28 cellular contexts compared by ENCODE assay signal in the genomic region with DNA sequence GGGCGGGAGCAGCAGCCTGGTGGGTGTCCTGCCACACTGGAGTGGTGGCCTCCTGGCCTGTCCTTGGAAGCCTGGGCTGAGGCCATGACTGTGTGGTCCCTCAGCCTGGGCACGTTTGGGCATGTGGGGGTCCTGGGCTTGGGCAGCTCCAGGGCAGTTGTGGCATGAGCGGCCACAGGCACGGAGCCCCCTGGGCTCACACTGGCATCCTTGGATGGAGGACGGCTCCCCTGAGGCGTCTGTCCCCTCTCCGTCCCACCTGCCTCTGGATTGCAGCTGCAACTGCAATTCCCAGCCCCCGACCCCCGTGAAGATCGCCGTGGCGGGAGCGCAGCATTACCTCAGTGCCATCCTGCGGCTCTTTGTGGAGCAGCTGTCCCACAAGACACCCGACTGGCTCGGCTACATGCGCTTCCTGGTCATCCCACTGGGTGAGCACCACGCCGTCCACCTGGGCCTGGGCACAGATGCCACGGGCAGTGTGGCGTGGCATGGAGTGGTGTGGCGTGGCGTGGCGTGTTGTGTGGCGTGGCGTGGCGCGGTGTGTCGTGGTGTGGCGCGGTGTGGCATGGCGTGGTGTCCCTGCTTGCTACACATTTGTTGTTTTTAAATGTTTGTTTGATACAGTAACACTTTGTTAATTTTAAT. TPM values are rescaled to one million over a fixed set of nuclear protein-coding genes. Genes with fewer than 3 reads are reported as not detected.
DNase-seq lines count a peak whose midpoint lies in the region; TF ChIP-seq lines count a peak whose summit lies in the region.
"Had no signal": no experiment of that assay in that cellular context is flagged by ENCODE, and none has a peak within 500 bp of the region (broad histone marks: within the 10 kb centered on the region; RNA-seq: fewer than 3 reads in every experiment).

No MANE protein-coding gene starts in this region.

- peaks cover 7% of the 10 kb centered on the region for H3K4me1 Mint-ChIP-seq in glutamatergic neuron (ENCODE audit: low read depth, unreplicated experiment)
- H3K4me1 Mint-ChIP-seq in neural progenitor cell, result no peaks in the 10 kb centered on the region
- H3K4me1 Mint-ChIP-seq: CD4-positive, alpha-beta memory T cell had no signal

- POLR2A ChIA-PET in HEK293 (lab: Yijun Ruan, JAX), result no interaction called here

- H3K4me3 ChIP-seq in BE2C (ENCODE audit: low read depth, low read length) (no peak overlapping the region), HEK293 (ENCODE audit: low read depth, low read length) (no peak overlapping the region), neural progenitor cell (no peak overlapping the region), WERI-Rb-1 (ENCODE audit: low read depth, low read length) (no peak overlapping the region)
- H3K4me3 ChIP-seq: A549 had no signal

- H3K9me3 ChIP-seq in BE2C (no peaks in the 10 kb centered on the region), HEK293 (ENCODE audit: control insufficient read depth, insufficient read depth, low read depth, low read length) (no peaks in the 10 kb centered on the region), neural progenitor cell (ENCODE audit: low read depth) (no peaks in the 10 kb centered on the region), WERI-Rb-1 (ENCODE audit: severe bottlenecking) (no peaks in the 10 kb centered on the region)
- H3K9me3 ChIP-seq: A549 had no signal

- TF ChIP-seq CTCF in BE2C (IDR thresholded peaks at IDR 0.05; ENCODE audit: low read depth, low read length), result no peak
- no peak for TF ChIP-seq CTCF in HEK293 (tag by site-specific recombination; IDR thresholded peaks at IDR 0.05)
- TF ChIP-seq CTCF in glutamatergic neuron (IDR thresholded peaks at IDR 0.05; ENCODE audit: partially characterized antibody, unreplicated experiment), result no peak
- TF ChIP-seq CTCF in neural progenitor cell (IDR thresholded peaks at IDR 0.05), result no peak
- TF ChIP-seq CTCF in WERI-Rb-1 (IDR thresholded peaks at IDR 0.05; ENCODE audit: low read depth, low read length), result no peak
- no peak for TF ChIP-seq CTCF in GM10266 (IDR thresholded peaks at IDR 0.05; ENCODE audit: control insufficient read depth, insufficient read depth, low read depth, missing control alignments)

- H3K36me3 ChIP-seq in BE2C (no peaks in the 10 kb centered on the region), HEK293 (ENCODE audit: control insufficient read depth in 2 of 2, insufficient read depth in 1 of 2, low read length in 2 of 2) (peaks cover 0 to 44% of the 10 kb centered on the region in 2 experiments; a peak in 1 of 3 replicates), neural progenitor cell (no peaks in the 10 kb centered on the region), WERI-Rb-1 (peaks cover 22% of the 10 kb centered on the region)

- H3K27ac ChIP-seq in HEK293 (ENCODE audit: extremely low read depth, low read depth, low read length), result no peak overlapping the region
- no peak overlapping the region for H3K27ac ChIP-seq in neural progenitor cell
- H3K27ac ChIP-seq in WERI-Rb-1, result no peak overlapping the region
- H3K27ac ChIP-seq: A549 had no signal

- H2AFZ ChIP-seq in neural progenitor cell (replicated peaks), result no peak overlapping the region

- H3K27me3 Mint-ChIP-seq in glutamatergic neuron (ENCODE audit: unreplicated experiment) (peaks cover 6% of the 10 kb centered on the region), neural progenitor cell (ENCODE audit: insufficient read depth, low read depth) (peaks cover 2% of the 10 kb centered on the region)
- H3K27me3 Mint-ChIP-seq: CD4-positive, alpha-beta memory T cell had no signal

- H3K4me3 Mint-ChIP-seq in glutamatergic neuron (ENCODE audit: unreplicated experiment) (no peak overlapping the region), neural progenitor cell (no peak overlapping the region)
- H3K4me3 Mint-ChIP-seq: CD4-positive, alpha-beta memory T cell had no signal

- H3K9ac ChIP-seq in neural progenitor cell, result no peak overlapping the region

- H3K4me1 ChIP-seq in BE2C, result no peaks in the 10 kb centered on the region
- no peaks in the 10 kb centered on the region for H3K4me1 ChIP-seq in HEK293 (ENCODE audit: control insufficient read depth, insufficient read depth, low read length)
- no peaks in the 10 kb centered on the region for H3K4me1 ChIP-seq in neural progenitor cell
- H3K4me1 ChIP-seq: A549 had no signal

- H4K20me1 ChIP-seq in neural progenitor cell (ENCODE audit: low read depth), result peaks cover 4% of the 10 kb centered on the region

- CTCF ChIA-PET in HEK293 (lab: Yijun Ruan, JAX), result interaction anchor here (1.4 kb wide), 1 partner anchor 28 kb away, joined by 5 read pairs; no protein-coding TSS in a partner anchor

- no peaks in the 10 kb centered on the region for H3K27me3 ChIP-seq in BE2C
- no peaks in the 10 kb centered on the region for H3K27me3 ChIP-seq in neural progenitor cell
- no peaks in the 10 kb centered on the region for H3K27me3 ChIP-seq in WERI-Rb-1 (ENCODE audit: insufficient read depth, low read depth, severe bottlenecking)

- H3K27ac Mint-ChIP-seq in glutamatergic neuron (ENCODE audit: unreplicated experiment), result peak overlapping the region; percentile 48
- peak overlapping the region; percentile 67 for H3K27ac Mint-ChIP-seq in neural progenitor cell
- H3K27ac Mint-ChIP-seq: CD4-positive, alpha-beta memory T cell had no signal

- H3F3A ChIP-seq in neural progenitor cell (ENCODE audit: low read depth), result no peaks in the 10 kb centered on the region

- H3K4me2 ChIP-seq in neural progenitor cell, result no peak overlapping the region
- H3K4me2 ChIP-seq: A549 had no signal

- H3K79me2 ChIP-seq in neural progenitor cell (ENCODE audit: low read depth), result no peaks in the 10 kb centered on the region

- H3K9me3 Mint-ChIP-seq in glutamatergic neuron (ENCODE audit: unreplicated experiment), result peaks cover 9% of the 10 kb centered on the region
- no peaks in the 10 kb centered on the region for H3K9me3 Mint-ChIP-seq in neural progenitor cell
- H3K9me3 Mint-ChIP-seq: CD4-positive, alpha-beta memory T cell had no signal

- no peaks in the 10 kb centered on the region for H3K36me3 Mint-ChIP-seq in glutamatergic neuron (ENCODE audit: unreplicated experiment)
- H3K36me3 Mint-ChIP-seq in neural progenitor cell, result peaks cover 3% of the 10 kb centered on the region

- DNase-seq in BE2C (peak; percentile 8), glutamatergic neuron (no peak), neural progenitor cell (ENCODE audit: low spot score) (no peak), WERI-Rb-1 (no peak), GM10266 (ENCODE audit: extremely low spot score) (no peak)
- no peak for DNase-seq in activated CD4-positive, alpha-beta T cell treated with anti-CD3 and anti-CD28 coated beads for 48 hours
- DNase-seq: AML-193; C1 segment of cervical spinal cord; CD4-positive, alpha-beta memory T cell; COR-L47; DMS 273 treated with DMSO at 0.1 percent for 48 hours; DMS79; EL; GDM1; Kasumi-1; NCI-H1092 treated with DMSO at 0.1 percent for 48 hours; NCI-H146; NCI-H2029; NCI-H446; NCI-H524 treated with DMSO at 0.1 percent for 48 hours; NCI-H774; NK-92 treated with Interleukin-12 subunit alpha and Interleukin-12 subunit beta, amount 100 ng/mL, for 24 hours; PC-3; SHP77 treated with DMSO at 0.1 percent for 48 hours had no signal

TF ChIP-seq in HEK293, 187 proteins besides CTCF, POLR2A, EP300 and RAD21 (continues in another document):
- TF ChIP-seq, protein P1, sequence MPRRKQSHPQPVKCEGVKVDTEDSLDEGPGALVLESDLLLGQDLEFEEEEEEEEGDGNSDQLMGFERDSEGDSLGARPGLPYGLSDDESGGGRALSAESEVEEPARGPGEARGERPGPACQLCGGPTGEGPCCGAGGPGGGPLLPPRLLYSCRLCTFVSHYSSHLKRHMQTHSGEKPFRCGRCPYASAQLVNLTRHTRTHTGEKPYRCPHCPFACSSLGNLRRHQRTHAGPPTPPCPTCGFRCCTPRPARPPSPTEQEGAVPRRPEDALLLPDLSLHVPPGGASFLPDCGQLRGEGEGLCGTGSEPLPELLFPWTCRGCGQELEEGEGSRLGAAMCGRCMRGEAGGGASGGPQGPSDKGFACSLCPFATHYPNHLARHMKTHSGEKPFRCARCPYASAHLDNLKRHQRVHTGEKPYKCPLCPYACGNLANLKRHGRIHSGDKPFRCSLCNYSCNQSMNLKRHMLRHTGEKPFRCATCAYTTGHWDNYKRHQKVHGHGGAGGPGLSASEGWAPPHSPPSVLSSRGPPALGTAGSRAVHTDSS (tag by site-specific recombination; IDR thresholded peaks at IDR 0.05), result no peak
- TF ChIP-seq, protein P2, sequence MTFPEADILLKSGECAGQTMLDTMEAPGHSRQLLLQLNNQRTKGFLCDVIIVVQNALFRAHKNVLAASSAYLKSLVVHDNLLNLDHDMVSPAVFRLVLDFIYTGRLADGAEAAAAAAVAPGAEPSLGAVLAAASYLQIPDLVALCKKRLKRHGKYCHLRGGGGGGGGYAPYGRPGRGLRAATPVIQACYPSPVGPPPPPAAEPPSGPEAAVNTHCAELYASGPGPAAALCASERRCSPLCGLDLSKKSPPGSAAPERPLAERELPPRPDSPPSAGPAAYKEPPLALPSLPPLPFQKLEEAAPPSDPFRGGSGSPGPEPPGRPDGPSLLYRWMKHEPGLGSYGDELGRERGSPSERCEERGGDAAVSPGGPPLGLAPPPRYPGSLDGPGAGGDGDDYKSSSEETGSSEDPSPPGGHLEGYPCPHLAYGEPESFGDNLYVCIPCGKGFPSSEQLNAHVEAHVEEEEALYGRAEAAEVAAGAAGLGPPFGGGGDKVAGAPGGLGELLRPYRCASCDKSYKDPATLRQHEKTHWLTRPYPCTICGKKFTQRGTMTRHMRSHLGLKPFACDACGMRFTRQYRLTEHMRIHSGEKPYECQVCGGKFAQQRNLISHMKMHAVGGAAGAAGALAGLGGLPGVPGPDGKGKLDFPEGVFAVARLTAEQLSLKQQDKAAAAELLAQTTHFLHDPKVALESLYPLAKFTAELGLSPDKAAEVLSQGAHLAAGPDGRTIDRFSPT (tag by site-specific recombination; IDR thresholded peaks at IDR 0.05), result peak; percentile 74

RNA-seq across cellular contexts. Expression of a gene that starts 15.1 kb away (rescaled TPM):
- 2.7 TPM for polyA plus RNA-seq in BE2C (2012; ENCODE audit: insufficient read depth, insufficient read length, low read depth)
- 2.7 TPM for total RNA-seq in glutamatergic neuron (ENCODE audit: unreplicated experiment)
- total RNA-seq in neural progenitor cell (ENCODE audit: low replicate concordance), result 0.84 TPM in 1 of 2 replicates, not detected in the other
- total RNA-seq: HT-29, M059J had no signal
- polyA plus RNA-seq: CD4-positive, alpha-beta memory T cell had no signal

RNA-seq across cellular contexts. Expression of a gene that starts 36.4 kb away (rescaled TPM):
- polyA plus RNA-seq in BE2C (2012; ENCODE audit: insufficient read depth, insufficient read length, low read depth), result 121 TPM
- total RNA-seq in glutamatergic neuron (ENCODE audit: unreplicated experiment) (261 TPM), neural progenitor cell (ENCODE audit: low replicate concordance) (59.8 and 117 TPM in 2 replicates)
